26 cellular contexts compared by ENCODE assay signal in the genomic region with DNA sequence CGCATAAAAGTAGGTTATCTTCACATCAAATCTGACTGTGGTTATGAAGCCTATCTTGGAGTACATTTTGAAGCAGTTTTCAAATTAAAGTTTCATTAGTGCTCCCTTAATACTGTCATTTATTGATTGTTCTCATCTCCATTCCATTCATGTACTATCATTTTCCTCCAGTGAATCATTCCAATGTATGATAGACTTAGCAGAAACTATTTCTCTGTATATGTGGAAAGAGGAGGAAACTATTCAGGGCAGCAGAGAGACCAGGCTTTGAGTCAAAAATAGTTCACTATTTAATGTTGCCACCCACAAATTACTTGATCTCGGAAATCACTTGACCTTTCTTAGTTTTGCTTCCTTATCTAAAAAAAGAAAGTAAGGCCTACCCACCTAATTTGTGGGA.
DNase-seq lines count a peak whose midpoint lies in the region; ATAC-seq and TF ChIP-seq lines count a peak whose summit lies in the region.
"Had no signal": no experiment of that assay in that cellular context is flagged by ENCODE, and none has a peak within 500 bp of the region (broad histone marks: within the 10 kb centered on the region; RNA-seq: fewer than 3 reads in every experiment).

No MANE protein-coding gene starts in this region.

- H3K27me3 ChIP-seq in body of pancreas (no peaks in the 10 kb centered on the region), right lobe of liver (no peaks in the 10 kb centered on the region)
- H3K27me3 ChIP-seq: heart right ventricle, ovary, upper lobe of left lung had no signal

- H3K9me3 ChIP-seq in body of pancreas (no peaks in the 10 kb centered on the region), right lobe of liver (no peaks in the 10 kb centered on the region)
- H3K9me3 ChIP-seq: heart right ventricle, ovary, upper lobe of left lung had no signal

- H3K27ac ChIP-seq in body of pancreas (no peak overlapping the region), right lobe of liver (no peak overlapping the region)
- H3K27ac ChIP-seq: C4-2B, heart right ventricle, ovary, RWPE1, SK-N-MC, upper lobe of left lung had no signal

- TF ChIP-seq CTCF in astrocyte of the spinal cord (IDR thresholded peaks at IDR 0.05; ENCODE audit: low read depth, low read length): no peak
- TF ChIP-seq CTCF in body of pancreas (IDR thresholded peaks at IDR 0.05): no peak
- no peak for TF ChIP-seq CTCF in right lobe of liver (IDR thresholded peaks at IDR 0.05)

- ATAC-seq in sciatic nerve: peak; percentile 28
- no peak for ATAC-seq in body of pancreas
- no peak for ATAC-seq in right lobe of liver
- ATAC-seq: stimulated activated effector memory CD8-positive, alpha-beta T cell treated with anti-CD3 and anti-CD28 coated beads, Interleukin-12 subunit alpha, Interleukin-12 subunit beta, amount 100 ng/mL, for 72 hours; T-helper 17 cell had no signal

- no peaks in the 10 kb centered on the region for H3K36me3 ChIP-seq in body of pancreas (replicated peaks in 1 of 2; ENCODE audit: insufficient read depth in 1 of 2, low read depth in 2 of 2)
- no peaks in the 10 kb centered on the region for H3K36me3 ChIP-seq in right lobe of liver
- H3K36me3 ChIP-seq: heart right ventricle, ovary, upper lobe of left lung had no signal

- peak; percentile 5 for DNase-seq in CD1c-positive myeloid dendritic cell (ENCODE audit: extremely low spot score)
- peak; percentile 49 to 72 for DNase-seq in NOMO-1 (lab: John Stamatoyannopoulos, UW; ENCODE audit: unreplicated experiment in 2 of 2)
- DNase-seq in astrocyte of the spinal cord (ENCODE audit: low read depth, low spot score): peak; percentile 7
- DNase-seq in sciatic nerve (ENCODE audit: low spot score): no peak
- DNase-seq in body of pancreas: no peak
- DNase-seq in NCI-H2107 (lab: John Stamatoyannopoulos, UW): no peak
- DNase-seq in right lobe of liver: no peak
- DNase-seq: activated CD4-positive, alpha-beta T cell treated with anti-CD3 and anti-CD28 coated beads for 1 hour; activated CD8-positive, alpha-beta memory T cell treated with anti-CD3 and anti-CD28 coated beads for 24 hours; activated gamma-delta T cell; heart right ventricle; mammary epithelial cell; NCI-H1092 treated with DMSO at 0.1 percent for 48 hours; NCI-H187 treated with DMSO at 0.1 percent for 48 hours; NCI-H69; nephron progenitor cell; ovary; stimulated activated CD4-positive, alpha-beta T cell treated with anti-CD3 and anti-CD28 coated beads, Interleukin-12 subunit alpha, Interleukin-12 subunit beta, amount 100 ng/mL, for 4 hours; stimulated activated CD4-positive, alpha-beta T cell treated with anti-CD3 and anti-CD28 coated beads, Interleukin-4, amount 100 ng/mL, for 24 hours; substantia nigra; T-helper 17 cell; upper lobe of left lung had no signal

- TF ChIP-seq POLR2A in body of pancreas (IDR thresholded peaks at IDR 0.05) (no peak), right lobe of liver (IDR thresholded peaks at IDR 0.05) (no peak)

- 50 to 59% methylated on average over 2 of the region's 2 CpGs for WGBS in body of pancreas, 2 donors
- WGBS in right lobe of liver (ENCODE audit: insufficient coverage, low coverage, low lambda C conversion rate, missing lambda C conversion rate): 51% methylated on average over 2 of the region's 2 CpGs

- H3K4me3 ChIP-seq in astrocyte of the spinal cord (ENCODE audit: low read depth, low read length) (no peak overlapping the region), body of pancreas (no peak overlapping the region), right lobe of liver (no peak overlapping the region)
- H3K4me3 ChIP-seq: heart right ventricle, ovary, SK-N-MC, upper lobe of left lung had no signal

- intact Hi-C loops in sciatic nerve (cut with DNase I) (no loop called here), body of pancreas (cut with DNase I) (no loop called here), right lobe of liver (cut with DNase I) (no loop called here)

- in situ Hi-C loops in astrocyte of the spinal cord (cut with HindIII; ENCODE audit: low sequenced_read_pairs): no loop called here

- H3K4me1 ChIP-seq in body of pancreas (no peaks in the 10 kb centered on the region), right lobe of liver (no peaks in the 10 kb centered on the region)
- H3K4me1 ChIP-seq: upper lobe of left lung had no signal

Comparison
In these comparisons a context has a peak if more than half of its experiments do, and no peak if none do; other contexts are left out.
1. DNase-seq: peak in CD1c-positive myeloid dendritic cell (single experiment), NOMO-1 (2 of 2) and astrocyte of the spinal cord (single experiment); none in sciatic nerve (single experiment), body of pancreas (0 of 4), NCI-H2107 (single experiment) and right lobe of liver (0 of 3).